In the genomic region with DNA sequence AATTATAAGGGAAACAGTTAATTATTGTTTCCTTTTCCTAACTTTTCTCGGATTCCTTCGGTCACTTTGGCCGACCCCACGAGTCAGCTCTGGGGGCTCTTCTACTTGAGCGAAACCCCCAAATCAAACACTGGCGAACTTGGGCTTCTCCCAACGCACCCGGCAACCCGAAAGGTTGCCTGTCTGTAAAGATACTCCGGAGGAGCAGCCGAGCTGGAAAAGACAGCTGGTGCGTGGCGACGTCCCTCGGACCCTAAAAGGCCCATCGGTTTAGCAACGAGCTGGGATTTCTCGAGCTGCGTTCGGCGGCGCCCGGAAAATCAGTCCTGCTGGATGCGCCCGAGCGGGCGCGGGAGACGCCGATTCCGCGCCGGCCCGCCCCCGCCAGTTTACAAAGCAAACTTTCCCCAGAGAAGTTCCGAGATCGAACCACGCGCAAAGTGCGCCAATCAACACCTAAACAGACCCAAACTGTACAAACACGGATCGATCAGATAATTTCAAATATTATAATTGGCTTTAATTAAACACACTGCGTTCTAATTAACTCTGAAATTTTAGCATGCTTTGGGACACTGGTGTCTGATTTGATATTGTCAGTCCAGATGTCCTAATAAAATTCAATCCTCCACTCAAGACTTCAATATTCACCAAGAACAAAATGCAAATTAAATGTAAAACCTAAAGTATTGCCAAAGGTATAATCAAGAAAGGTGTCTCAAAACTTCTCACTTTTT, we compare ENCODE assay signal across 14 cellular contexts. TPM values are rescaled to one million over a fixed set of nuclear protein-coding genes. Genes with fewer than 3 reads are reported as not detected.
DNase-seq lines count a peak whose midpoint lies in the region; ATAC-seq and TF ChIP-seq lines count a peak whose summit lies in the region.
"Had no signal": no experiment of that assay in that cellular context is flagged by ENCODE, and none has a peak within 500 bp of the region (broad histone marks: within the 10 kb centered on the region; RNA-seq: fewer than 3 reads in every experiment).

No MANE protein-coding gene starts in this region.

- H3K4me3 ChIP-seq in BE2C (ENCODE audit: low read depth, low read length) (peak overlapping the region; percentile 46), GM23338 (peak overlapping the region; percentile 60)
- H3K4me3 ChIP-seq in naive thymus-derived CD4-positive, alpha-beta T cell (ENCODE audit: low read length) = no peak overlapping the region
- H3K4me3 ChIP-seq: body of pancreas had no signal

- ATAC-seq in GM23338 = no peak
- ATAC-seq in central memory CD8-positive, alpha-beta T cell (replicated peaks; ENCODE audit: extremely low read depth, poor library complexity, severe bottlenecking) = no peak
- ATAC-seq in naive thymus-derived CD4-positive, alpha-beta T cell = no peak
- ATAC-seq in GM21825 (IDR thresholded peaks at IDR 0.05; ENCODE audit: unreplicated experiment) = no peak
- ATAC-seq: natural killer cell; stimulated activated naive CD8-positive, alpha-beta T cell treated with anti-CD3 and anti-CD28 coated beads, Interleukin-15, Interleukin-2, amounts not matched to agents 100 U/mL and 50 U/mL, for 24 hours had no signal

- H3K4me1 Mint-ChIP-seq in GM23338 = peaks cover 25% of the 10 kb centered on the region
- peaks cover 10% of the 10 kb centered on the region for H3K4me1 Mint-ChIP-seq in central memory CD8-positive, alpha-beta T cell
- peaks cover 8 to 37% (median 29%) of the 10 kb centered on the region in 7 donors for H3K4me1 Mint-ChIP-seq in naive thymus-derived CD4-positive, alpha-beta T cell

- no peaks in the 10 kb centered on the region; the same call in 2 of the 3 replicates for H3K9me3 Mint-ChIP-seq in GM23338
- no peaks in the 10 kb centered on the region for H3K9me3 Mint-ChIP-seq in central memory CD8-positive, alpha-beta T cell
- H3K9me3 Mint-ChIP-seq in naive thymus-derived CD4-positive, alpha-beta T cell = peaks cover 0 to 4% (median 0%) of the 10 kb centered on the region in 11 donors
- H3K9me3 Mint-ChIP-seq: natural killer cell had no signal

- POLR2A ChIA-PET in naive thymus-derived CD4-positive, alpha-beta T cell (lab: Charles Lee) = no interaction called here

- no peak overlapping the region; the same call in 1 of the 2 replicates for H2AFZ ChIP-seq in GM23338

- peak overlapping the region; percentile 86 for H3K4me2 ChIP-seq in GM23338

- peaks cover 32% of the 10 kb centered on the region for H3F3A ChIP-seq in GM23338 (replicated peaks; ENCODE audit: low read depth)

- H4K20me1 ChIP-seq in GM23338 (replicated peaks; ENCODE audit: insufficient read depth) = peaks cover 28% of the 10 kb centered on the region

- peak overlapping the region; percentile 67 for H3K4me3 Mint-ChIP-seq in GM23338
- H3K4me3 Mint-ChIP-seq in central memory CD8-positive, alpha-beta T cell = no peak overlapping the region
- peak overlapping the region in 7 of 10 donors; percentile 10 to 63 (median 33) for H3K4me3 Mint-ChIP-seq in naive thymus-derived CD4-positive, alpha-beta T cell
- H3K4me3 Mint-ChIP-seq: natural killer cell had no signal

- H3K27ac Mint-ChIP-seq in GM23338 = no peak overlapping the region
- peak overlapping the region; percentile 38 for H3K27ac Mint-ChIP-seq in central memory CD8-positive, alpha-beta T cell (ENCODE audit: low read depth)
- peak overlapping the region in 3 of 9 donors; percentile 34 to 78 (median 41) for H3K27ac Mint-ChIP-seq in naive thymus-derived CD4-positive, alpha-beta T cell

- H3K27me3 Mint-ChIP-seq in GM23338 (ENCODE audit: insufficient read depth, low read depth, poor library complexity) = peaks cover 87% of the 10 kb centered on the region
- H3K27me3 Mint-ChIP-seq in central memory CD8-positive, alpha-beta T cell = peaks cover 74% of the 10 kb centered on the region
- H3K27me3 Mint-ChIP-seq in naive thymus-derived CD4-positive, alpha-beta T cell = peaks cover 48 to 69% (median 57%) of the 10 kb centered on the region in 5 donors

- H3K27ac ChIP-seq in GM23338 (ENCODE audit: low read depth) = no peak overlapping the region
- H3K27ac ChIP-seq in naive thymus-derived CD4-positive, alpha-beta T cell (ENCODE audit: low read depth, low read length) = no peak overlapping the region
- H3K27ac ChIP-seq: body of pancreas, epithelial cell of prostate had no signal

- no peaks in the 10 kb centered on the region for H3K36me3 Mint-ChIP-seq in GM23338 (ENCODE audit: low read depth)
- H3K36me3 Mint-ChIP-seq in central memory CD8-positive, alpha-beta T cell (ENCODE audit: insufficient read depth) = peaks cover 14% of the 10 kb centered on the region
- peaks cover 0 to 3% (median 0%) of the 10 kb centered on the region in 5 donors for H3K36me3 Mint-ChIP-seq in naive thymus-derived CD4-positive, alpha-beta T cell

- no peaks in the 10 kb centered on the region for H3K79me2 ChIP-seq in GM23338 (replicated peaks; ENCODE audit: insufficient read depth)

- H3K9me3 ChIP-seq in BE2C = no peaks in the 10 kb centered on the region
- H3K9me3 ChIP-seq in naive thymus-derived CD4-positive, alpha-beta T cell (ENCODE audit: control insufficient read depth in 2 of 3, low read length in 3 of 3) = no peaks in the 10 kb centered on the region
- H3K9me3 ChIP-seq: body of pancreas had no signal

- H3K4me1 ChIP-seq in BE2C (no peaks in the 10 kb centered on the region; the same call in 1 of the 2 replicates), GM23338 (ENCODE audit: insufficient read depth) (peaks cover 47% of the 10 kb centered on the region)
- no peaks in the 10 kb centered on the region for H3K4me1 ChIP-seq in naive thymus-derived CD4-positive, alpha-beta T cell (ENCODE audit: control insufficient read depth in 2 of 2, insufficient read depth in 2 of 2, low read length in 2 of 2)

- H3K36me3 ChIP-seq in BE2C = no peaks in the 10 kb centered on the region
- no peaks in the 10 kb centered on the region for H3K36me3 ChIP-seq in GM23338 (ENCODE audit: insufficient read depth)
- no peaks in the 10 kb centered on the region for H3K36me3 ChIP-seq in naive thymus-derived CD4-positive, alpha-beta T cell (ENCODE audit: control insufficient read depth in 2 of 3, insufficient read depth in 3 of 3, low read length in 3 of 3)

- H3K27me3 ChIP-seq in BE2C (peaks cover 86% of the 10 kb centered on the region), GM23338 (ENCODE audit: insufficient read depth) (peaks cover 100% of the 10 kb centered on the region)
- peaks cover 8 to 42% of the 10 kb centered on the region in 2 donors for H3K27me3 ChIP-seq in naive thymus-derived CD4-positive, alpha-beta T cell (ENCODE audit: control insufficient read depth in 2 of 2, insufficient read depth in 2 of 2, low read length in 2 of 2)

- H3K9me2 ChIP-seq in GM23338 (ENCODE audit: insufficient read depth) = no peaks in the 10 kb centered on the region

- TF ChIP-seq CTCF in BE2C (IDR thresholded peaks at IDR 0.05; ENCODE audit: low read depth, low read length) = no peak
- TF ChIP-seq CTCF in GM23338 (conservative IDR thresholded peaks at IDR 0.05; ENCODE audit: low read depth in 2 of 2) = no peak

- intact Hi-C loops in naive thymus-derived CD4-positive, alpha-beta T cell (cut with micrococcal nuclease) = loop anchor here (2.0 to 5.0 kb wide), 4 partner anchors 13 to 1759 kb away; no protein-coding TSS in a partner anchor

- no peak for DNase-seq in BE2C
- DNase-seq in GM23338 (ENCODE audit: low spot score) = no peak
- no peak for DNase-seq in central memory CD8-positive, alpha-beta T cell (ENCODE audit: low spot score in 2 of 2)
- DNase-seq in naive thymus-derived CD4-positive, alpha-beta T cell = no peak
- no peak for DNase-seq in NCI-H1417 (lab: John Stamatoyannopoulos, UW)
- no peak for DNase-seq in activated gamma-delta T cell treated with Interleukin-2 at 50 U/mL for 16 hours
- no peak for DNase-seq in GM03348 (ENCODE audit: low spot score)
- DNase-seq: natural killer cell, NCI-H1436 treated with DMSO at 0.1 percent for 48 hours had no signal

- CTCF ChIA-PET in naive thymus-derived CD4-positive, alpha-beta T cell (lab: Charles Lee) = interaction anchor here (1.1 kb wide), 1 partner anchor 141 kb away, joined by 3 read pairs; a partner anchor contains a TSS

TF ChIP-seq in GM23338, 12 proteins besides CTCF, POLR2A, EP300 and RAD21 (continues in another document):
- TF ChIP-seq, protein P1, sequence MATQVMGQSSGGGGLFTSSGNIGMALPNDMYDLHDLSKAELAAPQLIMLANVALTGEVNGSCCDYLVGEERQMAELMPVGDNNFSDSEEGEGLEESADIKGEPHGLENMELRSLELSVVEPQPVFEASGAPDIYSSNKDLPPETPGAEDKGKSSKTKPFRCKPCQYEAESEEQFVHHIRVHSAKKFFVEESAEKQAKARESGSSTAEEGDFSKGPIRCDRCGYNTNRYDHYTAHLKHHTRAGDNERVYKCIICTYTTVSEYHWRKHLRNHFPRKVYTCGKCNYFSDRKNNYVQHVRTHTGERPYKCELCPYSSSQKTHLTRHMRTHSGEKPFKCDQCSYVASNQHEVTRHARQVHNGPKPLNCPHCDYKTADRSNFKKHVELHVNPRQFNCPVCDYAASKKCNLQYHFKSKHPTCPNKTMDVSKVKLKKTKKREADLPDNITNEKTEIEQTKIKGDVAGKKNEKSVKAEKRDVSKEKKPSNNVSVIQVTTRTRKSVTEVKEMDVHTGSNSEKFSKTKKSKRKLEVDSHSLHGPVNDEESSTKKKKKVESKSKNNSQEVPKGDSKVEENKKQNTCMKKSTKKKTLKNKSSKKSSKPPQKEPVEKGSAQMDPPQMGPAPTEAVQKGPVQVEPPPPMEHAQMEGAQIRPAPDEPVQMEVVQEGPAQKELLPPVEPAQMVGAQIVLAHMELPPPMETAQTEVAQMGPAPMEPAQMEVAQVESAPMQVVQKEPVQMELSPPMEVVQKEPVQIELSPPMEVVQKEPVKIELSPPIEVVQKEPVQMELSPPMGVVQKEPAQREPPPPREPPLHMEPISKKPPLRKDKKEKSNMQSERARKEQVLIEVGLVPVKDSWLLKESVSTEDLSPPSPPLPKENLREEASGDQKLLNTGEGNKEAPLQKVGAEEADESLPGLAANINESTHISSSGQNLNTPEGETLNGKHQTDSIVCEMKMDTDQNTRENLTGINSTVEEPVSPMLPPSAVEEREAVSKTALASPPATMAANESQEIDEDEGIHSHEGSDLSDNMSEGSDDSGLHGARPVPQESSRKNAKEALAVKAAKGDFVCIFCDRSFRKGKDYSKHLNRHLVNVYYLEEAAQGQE (IDR thresholded peaks at IDR 0.05; ENCODE audit: unreplicated experiment) = no peak
- peak; percentile 84 for TF ChIP-seq EZH2 (IDR thresholded peaks at IDR 0.05; ENCODE audit: low read depth, unreplicated experiment)
- no peak for TF ChIP-seq ZNF331 (CRISPR knock-in tag; IDR thresholded peaks at IDR 0.05; ENCODE audit: low read depth)
- TF ChIP-seq JUNB (IDR thresholded peaks at IDR 0.05; ENCODE audit: unreplicated experiment) = no peak

RNA-seq across cellular contexts. Expression of a gene that starts 5.6 kb away (rescaled TPM):
- polyA plus RNA-seq in BE2C (2012; ENCODE audit: insufficient read depth, insufficient read length, low read depth) = 16.9 TPM
- total RNA-seq in GM23338 (2014; rRNA removed; shearing (Covaris generic)) = 0.23 and 0.49 TPM in 2 replicates
- polyA plus RNA-seq in GM23338 (2016; fragmentation: Nextera tagmentation; extraction: Ambion mirVana) = 0.12 and 0.27 TPM in 2 replicates
- not detected for total RNA-seq in naive thymus-derived CD4-positive, alpha-beta T cell
- not detected for polyA plus RNA-seq in naive thymus-derived CD4-positive, alpha-beta T cell
- total RNA-seq: HepG2, natural killer cell had no signal
- polyA plus RNA-seq: HepG2 had no signal
